ENCODE assay signal across 20 cellular contexts in genomic region chr21:35824136-35824535, GRCh38.
DNase-seq lines count a peak whose midpoint lies in the region; ATAC-seq and TF ChIP-seq lines count a peak whose summit lies in the region.
"Had no signal": no experiment of that assay in that cellular context is flagged by ENCODE, and none has a peak within 500 bp of the region (broad histone marks: within the 10 kb centered on the region; RNA-seq: fewer than 3 reads in every experiment).

No MANE protein-coding gene starts in this region.

- TF ChIP-seq CTCF in osteoblast (IDR thresholded peaks at IDR 0.05; ENCODE audit: extremely low read depth, low read depth, low read length): no peak

- H3K27me3 ChIP-seq in osteoblast (ENCODE audit: insufficient read depth, low read length): no peaks in the 10 kb centered on the region

- no peaks in the 10 kb centered on the region for H3K79me2 ChIP-seq in osteoblast (ENCODE audit: insufficient read depth, low read length)

- H4K20me1 ChIP-seq in osteoblast (ENCODE audit: insufficient read depth, low read length): no peaks in the 10 kb centered on the region

- H3K4me2 ChIP-seq in osteoblast (ENCODE audit: insufficient read depth, low read length): no peak overlapping the region
- H3K4me2 ChIP-seq: A549, GM23338 had no signal

- H3K27ac ChIP-seq in osteoblast (ENCODE audit: low read depth, low read length): no peak overlapping the region
- H3K27ac ChIP-seq: 22Rv1, A549, C4-2B, HL-60 had no signal

- no peak for ATAC-seq in GM21423 (IDR thresholded peaks at IDR 0.05; ENCODE audit: unreplicated experiment)
- ATAC-seq: A549, GM12878, GM23338, HCT116 had no signal

- peak; percentile 64 for DNase-seq in Daoy (ENCODE audit: low read depth)
- DNase-seq in HT1080 (ENCODE audit: low read depth): peak; percentile 69
- peak; percentile 10 for DNase-seq in astrocyte of the hippocampus (ENCODE audit: low read depth, low spot score)
- DNase-seq in osteoblast (ENCODE audit: insufficient read length, low spot score, missing footprints): peak; percentile 69
- no peak for DNase-seq in activated naive CD4-positive, alpha-beta T cell treated with Interleukin-2 at 50 U/mL for 16 hours
- no peak for DNase-seq in stimulated activated CD4-positive, alpha-beta T cell treated with anti-CD3 and anti-CD28 coated beads, Interleukin-15, amount 100 ng/mL, for 24 hours
- DNase-seq: AML-193; Caco-2; CD4-positive, alpha-beta T cell; GF-D8; HFFc6; IMR-90 had no signal

- H3K4me3 ChIP-seq in osteoblast (ENCODE audit: insufficient read depth, low read length): no peak overlapping the region
- H3K4me3 ChIP-seq: A549, GM12878, GM23338 had no signal

- no peaks in the 10 kb centered on the region for H3K36me3 ChIP-seq in osteoblast (ENCODE audit: insufficient read depth, low read length)

- no peaks in the 10 kb centered on the region for H3K4me1 ChIP-seq in osteoblast (ENCODE audit: insufficient read depth, low read length)
- H3K4me1 ChIP-seq: A549, Caco-2 had no signal

- no peak overlapping the region for H2AFZ ChIP-seq in osteoblast (ENCODE audit: low read length)
- H2AFZ ChIP-seq: GM23338 had no signal

- H3K9me3 ChIP-seq in osteoblast (ENCODE audit: low read depth, low read length): no peaks in the 10 kb centered on the region
- H3K9me3 ChIP-seq: A549, Caco-2 had no signal

Comparison
In these comparisons a context has a peak if more than half of its experiments do, and no peak if none do; other contexts are left out.
1. DNase-seq: peak in Daoy (single experiment), HT1080 (single experiment), astrocyte of the hippocampus (single experiment) and osteoblast (single experiment); none in activated naive CD4-positive, alpha-beta T cell treated with Interleukin-2 at 50 U/mL for 16 hours (single experiment) and stimulated activated CD4-positive, alpha-beta T cell treated with anti-CD3 and anti-CD28 coated beads, Interleukin-15, amount 100 ng/mL, for 24 hours (single experiment).